ENCODE assay signal across 17 cellular contexts in genomic region chr12:105100998-105101397, GRCh38. TPM values are rescaled to one million over a fixed set of nuclear protein-coding genes. Genes with fewer than 3 reads are reported as not detected.
DNase-seq lines count a peak whose midpoint lies in the region; FAIRE-seq and TF ChIP-seq lines count a peak whose summit lies in the region.
"Had no signal": no experiment of that assay in that cellular context is flagged by ENCODE, and none has a peak within 500 bp of the region (broad histone marks: within the 10 kb centered on the region; RNA-seq: fewer than 3 reads in every experiment).

No MANE protein-coding gene starts in this region.

- DNase-seq in AG20443 (ENCODE audit: low spot score) (peak; percentile 23), HT-29 (ENCODE audit: low spot score) (peak; percentile 27), T1000 (lab: John Stamatoyannopoulos, UW) (no peak), CD14-positive monocyte (ENCODE audit: low spot score) (no peak), Ammon's horn (ENCODE audit: low spot score) (no peak)
- no peak for DNase-seq in effector CD4-positive, alpha-beta T cell
- DNase-seq: activated CD4-positive, alpha-beta memory T cell treated with anti-CD3 and anti-CD28 coated beads for 36 hours; glutamatergic neuron; lower lobe of right lung; NCI-H1436 treated with DMSO at 0.1 percent for 48 hours; NCI-H82; ovary; stimulated activated naive CD8-positive, alpha-beta T cell treated with anti-CD3 and anti-CD28 coated beads, Interleukin-15, Interleukin-2, amounts not matched to agents 100 U/mL and 50 U/mL, for 24 hours had no signal

- no peak for TF ChIP-seq CTCF in CD14-positive monocyte (IDR thresholded peaks at IDR 0.05)

- FAIRE-seq in TTC549 (lab: Jason Lieb, UNC) (peak; percentile 86), islet of Langerhans (lab: Jason Lieb, UNC) (peak; percentile 88)
- FAIRE-seq: colon, GM12892 had no signal

- H3K4me3 Mint-ChIP-seq in CD14-positive monocyte = no peak overlapping the region
- H3K4me3 Mint-ChIP-seq: activated CD4-positive, alpha-beta memory T cell treated with anti-CD3 and anti-CD28 coated beads for 36 hours had no signal

- peaks cover 13% of the 10 kb centered on the region for H3K4me1 Mint-ChIP-seq in CD14-positive monocyte

- intact Hi-C loops in CD14-positive monocyte (cut with micrococcal nuclease) = loop anchor here (10.0 kb wide), 2 partner anchors 796 to 966 kb away; partner anchors contain the start of genes EID3 (in 1 of the 2) and NFYB (in 1 of the 2)

- no peak overlapping the region for H3K27ac Mint-ChIP-seq in CD14-positive monocyte
- H3K27ac Mint-ChIP-seq: activated CD4-positive, alpha-beta memory T cell treated with anti-CD3 and anti-CD28 coated beads for 36 hours had no signal

- H3K36me3 Mint-ChIP-seq in CD14-positive monocyte = no peaks in the 10 kb centered on the region

- H3K27me3 Mint-ChIP-seq in CD14-positive monocyte (ENCODE audit: low read depth in 3 of 3) = peaks cover 2 to 12% (median 11%) of the 10 kb centered on the region in 3 donors

- peaks cover 7 to 15% (median 12%) of the 10 kb centered on the region in 7 donors for H3K9me3 Mint-ChIP-seq in CD14-positive monocyte

RNA-seq across cellular contexts. Expression of gene WASHC4, which starts 6.5 kb away (rescaled TPM):
- total RNA-seq in HT-29 (2014; rRNA removed; shearing (Covaris generic)) = 17.5 and 21.5 TPM in 2 replicates
- 10 to 100 TPM; 69.0 to 95.3 TPM for polyA plus RNA-seq in CD14-positive monocyte

RNA-seq across cellular contexts. Expression of gene ALDH1L2, which starts 16.7 kb away (rescaled TPM):
- total RNA-seq in HT-29 (2014; rRNA removed; shearing (Covaris generic)) = not detected in 2 replicates
- polyA plus RNA-seq in CD14-positive monocyte = under 1 TPM in 1 of 2 donors, not detected in 1; 0.03 TPM

Comparison
In these comparisons a context has a peak if more than half of its experiments do, and no peak if none do; other contexts are left out.
1. DNase-seq: peak in AG20443 (single experiment) and HT-29 (single experiment); none in T1000 (single experiment), CD14-positive monocyte (single experiment), Ammon's horn (single experiment) and effector CD4-positive, alpha-beta T cell (single experiment).